ENCODE assay signal across 21 cellular contexts in genomic region chr9:103533318-103533717, GRCh38.
DNase-seq lines count a peak whose midpoint lies in the region; ATAC-seq, FAIRE-seq and TF ChIP-seq lines count a peak whose summit lies in the region.
"Had no signal": no experiment of that assay in that cellular context is flagged by ENCODE, and none has a peak within 500 bp of the region (broad histone marks: within the 10 kb centered on the region; RNA-seq: fewer than 3 reads in every experiment).

No MANE protein-coding gene starts in this region.

- no peaks in the 10 kb centered on the region for H3K27me3 ChIP-seq in KMS-11 (ENCODE audit: insufficient read depth, low read depth)

- no peaks in the 10 kb centered on the region for H3K36me3 Mint-ChIP-seq in glutamatergic neuron (ENCODE audit: unreplicated experiment)
- no peaks in the 10 kb centered on the region for H3K36me3 Mint-ChIP-seq in T-helper 17 cell (ENCODE audit: low read depth)
- H3K36me3 Mint-ChIP-seq: CD4-positive, alpha-beta memory T cell had no signal

- peaks cover 7% of the 10 kb centered on the region; the same call in 1 of the 2 replicates for H3K79me2 ChIP-seq in KMS-11 (ENCODE audit: insufficient read depth, low read depth)

- no peaks in the 10 kb centered on the region for H3K9me3 ChIP-seq in T-helper 17 cell (ENCODE audit: control insufficient read depth, low read length, poor library complexity, severe bottlenecking)

- H3K4me3 ChIP-seq in KMS-11 (IDR thresholded peaks at IDR 0.05; ENCODE audit: insufficient read depth, low read depth, low read length) = no peak overlapping the region
- H3K4me3 ChIP-seq: SK-N-MC had no signal

- peak overlapping the region; percentile 90 for H3K27ac Mint-ChIP-seq in glutamatergic neuron (ENCODE audit: unreplicated experiment)
- no peak overlapping the region for H3K27ac Mint-ChIP-seq in T-helper 17 cell
- H3K27ac Mint-ChIP-seq: CD4-positive, alpha-beta memory T cell had no signal

- H3K4me3 Mint-ChIP-seq in glutamatergic neuron (ENCODE audit: unreplicated experiment) (no peak overlapping the region), T-helper 17 cell (no peak overlapping the region)
- H3K4me3 Mint-ChIP-seq: CD4-positive, alpha-beta memory T cell; IgD-negative memory B cell had no signal

- peaks cover 1% of the 10 kb centered on the region for H3K27me3 Mint-ChIP-seq in glutamatergic neuron (ENCODE audit: unreplicated experiment)
- H3K27me3 Mint-ChIP-seq in T-helper 17 cell = no peaks in the 10 kb centered on the region
- H3K27me3 Mint-ChIP-seq: CD4-positive, alpha-beta memory T cell; IgD-negative memory B cell had no signal

- DNase-seq in MV-4-11 (lab: John Stamatoyannopoulos, UW) = peak; percentile 72
- DNase-seq in NOMO-1 treated with DMSO at 0.1 percent for 48 hours (lab: John Stamatoyannopoulos, UW; ENCODE audit: unreplicated experiment) = peak; percentile 78
- DNase-seq in glutamatergic neuron = no peak
- no peak for DNase-seq in T-helper 17 cell
- no peak for DNase-seq in SW480 (ENCODE audit: low spot score)
- DNase-seq in HTR-8/SVneo (ENCODE audit: insufficient read length, low spot score) = no peak
- DNase-seq: C1 segment of cervical spinal cord; CD4-positive, alpha-beta memory T cell; COR-L47; DMS53; HCEC 1CT; NCI-H2029; NCI-H2227 treated with DMSO at 0.1 percent for 48 hours; SHP77 had no signal

- H3K4me1 ChIP-seq in KMS-11 (ENCODE audit: low read depth, poor library complexity, severe bottlenecking) = peaks cover 89% of the 10 kb centered on the region

- H3K4me2 ChIP-seq in KMS-11 = peak overlapping the region; percentile 71

- H2AFZ ChIP-seq in KMS-11 (ENCODE audit: low read depth) = peak overlapping the region; percentile 46; the same call in 1 of the 2 replicates

- H3K4me1 Mint-ChIP-seq in glutamatergic neuron (ENCODE audit: low read depth, unreplicated experiment) (peaks cover 24% of the 10 kb centered on the region), T-helper 17 cell (no peaks in the 10 kb centered on the region)
- H3K4me1 Mint-ChIP-seq: CD4-positive, alpha-beta memory T cell had no signal

- no peak for ATAC-seq in T-helper 17 cell
- no peak for ATAC-seq in GM18502 (IDR thresholded peaks at IDR 0.05; ENCODE audit: poor library complexity, unreplicated experiment)

- peaks cover 9% of the 10 kb centered on the region for H3K9me3 Mint-ChIP-seq in glutamatergic neuron (ENCODE audit: unreplicated experiment)

- peak overlapping the region; percentile 38; the same call in 1 of the 2 replicates for H3K9ac ChIP-seq in KMS-11

- TF ChIP-seq CTCF in KMS-11 (conservative IDR thresholded peaks at IDR 0.05; ENCODE audit: low read depth, low read length) = no peak
- TF ChIP-seq CTCF in glutamatergic neuron (IDR thresholded peaks at IDR 0.05; ENCODE audit: partially characterized antibody, unreplicated experiment) = no peak

- H3K27ac ChIP-seq in KMS-11 = peak overlapping the region; percentile 91
- H3K27ac ChIP-seq: RWPE1, SK-N-MC had no signal

- H4K20me1 ChIP-seq in KMS-11 (ENCODE audit: insufficient read depth) = no peaks in the 10 kb centered on the region

- H3K36me3 ChIP-seq in KMS-11 (ENCODE audit: insufficient read depth) = no peaks in the 10 kb centered on the region

- no peak for FAIRE-seq in HTR-8/SVneo (lab: Jason Lieb, UNC)
- FAIRE-seq: A204.1, H1 had no signal

Comparison
In these comparisons a context has a peak if more than half of its experiments do, and no peak if none do; other contexts are left out.
1. DNase-seq: peak in MV-4-11 (single experiment) and NOMO-1 treated with DMSO at 0.1 percent for 48 hours (single experiment); none in glutamatergic neuron (single experiment), T-helper 17 cell (0 of 3), SW480 (single experiment) and HTR-8/SVneo (single experiment).